Comparison of ENCODE assay signal across 19 cellular contexts in the genomic region with DNA sequence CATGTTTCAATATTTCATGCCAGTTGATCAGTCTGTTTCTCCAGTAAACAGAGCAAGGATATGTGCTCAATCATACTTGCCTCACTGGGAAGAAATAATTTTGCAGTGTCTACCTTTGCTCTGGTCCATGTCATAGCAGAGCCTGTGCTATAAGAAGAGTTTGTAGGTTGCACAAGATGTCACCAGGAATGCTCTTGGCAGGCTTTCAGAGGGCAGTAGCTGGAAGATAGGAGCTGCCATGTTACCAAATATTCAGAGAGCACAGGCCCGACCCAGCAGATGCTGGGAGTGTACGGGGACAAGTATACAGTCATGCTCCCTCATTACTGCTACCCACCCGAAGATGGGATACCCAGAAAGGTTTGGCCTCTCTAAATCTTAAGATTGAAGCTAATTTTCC.
"Had no signal": no experiment of that assay in that cellular context is flagged by ENCODE, and none has a peak within 500 bp of the region (broad histone marks: within the 10 kb centered on the region; RNA-seq: fewer than 3 reads in every experiment).

No MANE protein-coding gene starts in this region.

- H3K36me3 Mint-ChIP-seq: memory B cell; natural killer cell treated with Interleukin-12 subunit alpha and Interleukin-12 subunit beta and Interleukin-15 and Interleukin-18, amount 100 ng/mL, for 72 hours had no signal

- H3K9me3 Mint-ChIP-seq: dendritic cell treated with granulocyte-macrophage colony-stimulating factor and Interleukin-4, amounts not matched to agents 40 ng/mL and 50 ng/mL, for 4 days; memory B cell; natural killer cell treated with Interleukin-12 subunit alpha and Interleukin-12 subunit beta and Interleukin-15 and Interleukin-18, amount 100 ng/mL, for 72 hours had no signal

- H3K4me2 ChIP-seq: hepatocyte had no signal

- H3K9me3 ChIP-seq: lower lobe of right lung, prostate gland, sigmoid colon, stomach had no signal

- H3K27me3 Mint-ChIP-seq: memory B cell; natural killer cell treated with Interleukin-12 subunit alpha and Interleukin-12 subunit beta and Interleukin-15 and Interleukin-18, amount 100 ng/mL, for 72 hours had no signal

- H3K4me3 Mint-ChIP-seq: dendritic cell treated with granulocyte-macrophage colony-stimulating factor and Interleukin-4, amounts not matched to agents 40 ng/mL and 50 ng/mL, for 4 days; memory B cell; natural killer cell treated with Interleukin-12 subunit alpha and Interleukin-12 subunit beta and Interleukin-15 and Interleukin-18, amount 100 ng/mL, for 72 hours had no signal

- H3K79me2 ChIP-seq: hepatocyte, parathyroid adenoma had no signal

- H3K27me3 ChIP-seq: foreskin keratinocyte, hepatocyte, sigmoid colon, stomach had no signal

- H3K4me1 ChIP-seq: foreskin keratinocyte, lower lobe of right lung, parathyroid adenoma, prostate gland, sigmoid colon, stomach had no signal

- H3K4me3 ChIP-seq: hepatocyte, lower lobe of right lung, prostate gland, sigmoid colon, skin epidermis, stomach had no signal

- DNase-seq: cerebellar nuclear complex; erythroblast; foreskin keratinocyte; lower lobe of right lung; midbrain; occipital lobe; sigmoid colon; stimulated activated CD4-positive, alpha-beta T cell treated with anti-CD3 and anti-CD28 coated beads, Interleukin-12 subunit alpha, Interleukin-12 subunit beta, amount 100 ng/mL, for 4 hours; stimulated activated naive CD4-positive, alpha-beta T cell; stomach; substantia nigra; trophoblast cell had no signal

- H3K27ac ChIP-seq: foreskin keratinocyte, hepatocyte, lower lobe of right lung, parathyroid adenoma, prostate gland, sigmoid colon, skin epidermis, stomach had no signal

- H2AFZ ChIP-seq: hepatocyte, parathyroid adenoma had no signal

- ATAC-seq: foreskin keratinocyte; lower lobe of right lung; natural killer cell treated with Interleukin-12 subunit alpha and Interleukin-12 subunit beta and Interleukin-15 and Interleukin-18, amount 100 ng/mL, for 72 hours had no signal

- H3K36me3 ChIP-seq: lower lobe of right lung, prostate gland, sigmoid colon, stomach had no signal

- H3K9ac ChIP-seq: parathyroid adenoma had no signal

- H3K27ac Mint-ChIP-seq: dendritic cell treated with granulocyte-macrophage colony-stimulating factor and Interleukin-4, amounts not matched to agents 40 ng/mL and 50 ng/mL, for 4 days; memory B cell; natural killer cell treated with Interleukin-12 subunit alpha and Interleukin-12 subunit beta and Interleukin-15 and Interleukin-18, amount 100 ng/mL, for 72 hours had no signal
